Comparison of ENCODE assay signal across 9 cellular contexts in the genomic region with DNA sequence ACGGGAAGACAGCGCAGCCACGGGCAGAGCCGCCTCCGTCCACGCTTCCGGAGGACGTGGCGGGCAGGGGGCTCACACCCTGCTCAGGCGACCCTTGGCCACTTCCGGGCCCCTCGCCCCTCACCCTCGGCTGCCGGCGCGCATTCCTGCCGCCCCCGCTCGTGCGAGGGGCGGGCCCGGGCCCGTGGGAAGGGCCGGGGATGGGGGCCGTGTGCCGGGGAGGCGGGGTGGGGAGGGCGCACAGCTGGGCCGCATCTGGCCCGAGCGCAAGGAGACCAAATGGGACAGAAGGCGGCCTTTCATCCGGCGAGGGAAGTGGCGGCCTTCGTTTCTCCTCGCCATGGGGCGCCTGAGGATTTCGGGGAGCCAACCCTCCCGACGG. TPM values are rescaled to one million over a fixed set of nuclear protein-coding genes. Genes with fewer than 3 reads are reported as not detected.
DNase-seq lines count a peak whose midpoint lies in the region; ATAC-seq and TF ChIP-seq lines count a peak whose summit lies in the region.
"Had no signal": no experiment of that assay in that cellular context is flagged by ENCODE, and none has a peak within 500 bp of the region (broad histone marks: within the 10 kb centered on the region; RNA-seq: fewer than 3 reads in every experiment).

No MANE protein-coding gene starts in this region.

- H3K9me3 Mint-ChIP-seq in endodermal cell: no peaks in the 10 kb centered on the region

- H3K27me3 ChIP-seq in MM.1S (replicated peaks; ENCODE audit: insufficient read depth, low read length): peaks cover 74% of the 10 kb centered on the region
- H3K27me3 ChIP-seq in endodermal cell (ENCODE audit: control insufficient read depth, insufficient read depth, low read length, poor library complexity, severe bottlenecking): peaks cover 34% of the 10 kb centered on the region
- H3K27me3 ChIP-seq in neuron (ENCODE audit: insufficient read depth, low read length): no peaks in the 10 kb centered on the region

- H3K4me1 ChIP-seq in MM.1S (ENCODE audit: low read length) (no peaks in the 10 kb centered on the region), endodermal cell (ENCODE audit: control insufficient read depth, insufficient read depth, low read length) (peaks cover 6% of the 10 kb centered on the region), neuron (ENCODE audit: insufficient read depth, low read length) (peaks cover 57% of the 10 kb centered on the region)

- H4K20me1 ChIP-seq in MM.1S (ENCODE audit: insufficient read depth, low read length): no peaks in the 10 kb centered on the region

- ATAC-seq in HG03139 (IDR thresholded peaks at IDR 0.05; ENCODE audit: unreplicated experiment): no peak

- H2AFZ ChIP-seq in MM.1S (ENCODE audit: low read length): no peak overlapping the region
- peak overlapping the region; percentile 29 for H2AFZ ChIP-seq in neuron (ENCODE audit: low read depth, low read length)

- H3K9me3 ChIP-seq in MM.1S (replicated peaks; ENCODE audit: insufficient read depth, low read length) (no peaks in the 10 kb centered on the region), endodermal cell (ENCODE audit: control insufficient read depth, low read length) (no peaks in the 10 kb centered on the region), neuron (ENCODE audit: low read length) (no peaks in the 10 kb centered on the region)

- H3K4me3 Mint-ChIP-seq in endodermal cell: peak overlapping the region; percentile 54

- no peak overlapping the region for H3K27ac ChIP-seq in MM.1S (ENCODE audit: low read length)
- H3K27ac ChIP-seq in endodermal cell (ENCODE audit: low read depth, low read length): no peak overlapping the region

- H3K79me2 ChIP-seq in MM.1S (ENCODE audit: low read length): no peaks in the 10 kb centered on the region

- H3K9me2 ChIP-seq in MM.1S (replicated peaks; ENCODE audit: insufficient read depth, low read length): no peaks in the 10 kb centered on the region

- no peak overlapping the region; the same call in 1 of the 2 replicates for H3K4me3 ChIP-seq in MM.1S (ENCODE audit: low read length)
- peak overlapping the region; percentile 68 for H3K4me3 ChIP-seq in endodermal cell (ENCODE audit: low read length)
- H3K4me3 ChIP-seq in neuron (ENCODE audit: low read length): peak overlapping the region; percentile 45

- H3K27ac Mint-ChIP-seq in endodermal cell: no peak overlapping the region

- WGBS in endodermal cell (ENCODE audit: insufficient coverage in 1 of 2, insufficient read length in 1 of 2), 2 experiments: 6 to 13% methylated on average over 14 to 41 of the region's 41 CpGs

- H3K9ac ChIP-seq in MM.1S (ENCODE audit: low read length): no peak overlapping the region
- H3K9ac ChIP-seq in endodermal cell (ENCODE audit: extremely low read depth, low read length, poor library complexity, severe bottlenecking): no peak overlapping the region

- no peaks in the 10 kb centered on the region for H3F3A ChIP-seq in MM.1S (ENCODE audit: insufficient read depth, low read length)

- H3K27me3 Mint-ChIP-seq in endodermal cell (ENCODE audit: insufficient read depth): peaks cover 31% of the 10 kb centered on the region

- no peaks in the 10 kb centered on the region for H3K36me3 Mint-ChIP-seq in endodermal cell (ENCODE audit: low read depth)

- peak overlapping the region; percentile 84; the same call in 1 of the 2 replicates for H3K4me2 ChIP-seq in MM.1S (ENCODE audit: low read depth, low read length)

- peaks cover 44% of the 10 kb centered on the region for H3K4me1 Mint-ChIP-seq in endodermal cell

- DNase-seq in CD1c-positive myeloid dendritic cell (ENCODE audit: extremely low spot score) (peak; percentile 14), MM.1S (no peak), endodermal cell (peak; percentile 64), NCI-H524 (lab: John Stamatoyannopoulos, UW) (no peak), NCI-H1105 treated with DMSO at 0.1 percent for 48 hours (lab: John Stamatoyannopoulos, UW) (no peak), NCI-H69 (lab: John Stamatoyannopoulos, UW) (no peak)

- no peaks in the 10 kb centered on the region for H3K36me3 ChIP-seq in MM.1S (replicated peaks; ENCODE audit: insufficient read depth, low read length)
- no peaks in the 10 kb centered on the region for H3K36me3 ChIP-seq in endodermal cell (ENCODE audit: control insufficient read depth, insufficient read depth, low read length)
- no peaks in the 10 kb centered on the region for H3K36me3 ChIP-seq in neuron (ENCODE audit: insufficient read depth, low read length)

- no peak for TF ChIP-seq CTCF in MM.1S (IDR thresholded peaks at IDR 0.05; ENCODE audit: low read length)
- no peak for TF ChIP-seq CTCF in endodermal cell (conservative IDR thresholded peaks at IDR 0.05)

RNA-seq across cellular contexts. Expression of gene LFNG, which starts 0.8 kb away (rescaled TPM):
- 10 to 100 TPM; 16.0 to 47.2 TPM for total RNA-seq in endodermal cell
- 54.6 TPM for polyA plus RNA-seq in endodermal cell (2013, experiment 1 of 2)
- polyA plus RNA-seq in endodermal cell (2013, experiment 2 of 2): 43.4 TPM

RNA-seq across cellular contexts. Expression of gene BRAT1, which starts 36.6 kb away (rescaled TPM):
- total RNA-seq in endodermal cell: 10 to 100 TPM; 42.1 to 42.7 TPM
- 46.3 TPM for polyA plus RNA-seq in endodermal cell (2013, experiment 1 of 2)
- 42.2 TPM for polyA plus RNA-seq in endodermal cell (2013, experiment 2 of 2)

RNA-seq across cellular contexts. Expression of gene IQCE, which starts 40.1 kb away (rescaled TPM):
- total RNA-seq in endodermal cell: 10 to 100 TPM; 15.4 to 20.8 TPM
- 15.7 TPM for polyA plus RNA-seq in endodermal cell (2013, experiment 1 of 2)
- polyA plus RNA-seq in endodermal cell (2013, experiment 2 of 2): 13.5 TPM

RNA-seq across cellular contexts. Expression of gene GRIFIN, which starts 42.5 kb away (rescaled TPM):
- total RNA-seq in endodermal cell: not detected
- polyA plus RNA-seq in endodermal cell (2013, experiment 1 of 2): not detected
- polyA plus RNA-seq in endodermal cell (2013, experiment 2 of 2): not detected
- total RNA-seq: HT1080 had no signal

Comparison
In these comparisons a context has a peak if more than half of its experiments do, and no peak if none do; other contexts are left out.
1. DNase-seq: peak in CD1c-positive myeloid dendritic cell (single experiment) and endodermal cell (single experiment); none in MM.1S (single experiment), NCI-H524 (0 of 2), NCI-H1105 treated with DMSO at 0.1 percent for 48 hours (single experiment) and NCI-H69 (single experiment).